Comparison of ENCODE assay signal across 31 cellular contexts in genomic region chr11:134116210-134116609, GRCh38.
"Had no signal": no experiment of that assay in that cellular context is flagged by ENCODE, and none has a peak within 500 bp of the region (broad histone marks: within the 10 kb centered on the region; RNA-seq: fewer than 3 reads in every experiment).

No MANE protein-coding gene starts in this region.

- H3K9ac ChIP-seq: neural progenitor cell, parathyroid adenoma had no signal

- H3K4me1 ChIP-seq: testis had no signal

- H2AFZ ChIP-seq: neural progenitor cell, parathyroid adenoma had no signal

- H3K27me3 ChIP-seq: neural progenitor cell, ovary, spleen, suprapubic skin, testis, tibial artery, transverse colon, uterus had no signal

- H3K27ac ChIP-seq: neural progenitor cell, ovary, parathyroid adenoma, psoas muscle, skin epidermis, spleen, suprapubic skin, testis, tibial artery, upper lobe of right lung had no signal

- H3K4me1 Mint-ChIP-seq: natural killer cell had no signal

- H3K4me3 Mint-ChIP-seq: natural killer cell; nephron; neural progenitor cell; stimulated activated memory B cell treated with anti-CD40 and anti-IgM and Interleukin-4, amounts not matched to agents 10 μg/mL and 1 μg/mL and 100 μg/mL, for 72 hours; stimulated activated naive CD8-positive, alpha-beta T cell treated with anti-CD3 and anti-CD28 coated beads, Interleukin-15, amount 100 ng/mL, for 72 hours; type B pancreatic cell had no signal

- DNase-seq: natural killer cell; occipital lobe; ovary; posterior cingulate gyrus; psoas muscle; right cardiac atrium; spleen; stimulated activated CD4-positive, alpha-beta T cell treated with anti-CD3 and anti-CD28 coated beads, Interleukin-12 subunit alpha, Interleukin-12 subunit beta, amount 100 ng/mL, for 4 hours; stimulated activated CD4-positive, alpha-beta T cell treated with anti-CD3 and anti-CD28 coated beads, Interleukin-1b, Interleukin-23, amount 100 ng/mL, for 48 hours; stimulated activated CD4-positive, alpha-beta T cell treated with anti-CD3 and anti-CD28 coated beads, Interleukin-4, amount 100 ng/mL, for 1 hour; stimulated activated CD4-positive, alpha-beta T cell treated with anti-CD3 and anti-CD28 coated beads, Interleukin-4, amount 100 ng/mL, for 4 hours; stimulated activated CD8-positive, alpha-beta memory T cell treated with anti-CD3 and anti-CD28 coated beads, Interleukin-4, amount 100 ng/mL, for 48 hours; stimulated activated naive CD4-positive, alpha-beta T cell; stimulated activated naive CD8-positive, alpha-beta T cell treated with anti-CD3 and anti-CD28 coated beads, Interleukin-15, amount 100 ng/mL, for 72 hours; stimulated activated naive CD8-positive, alpha-beta T cell treated with anti-CD3 and anti-CD28 coated beads, Interleukin-15, Interleukin-2, amounts not matched to agents 100 U/mL and 50 U/mL, for 24 hours; substantia nigra; testis; tibial artery; transverse colon; upper lobe of right lung; uterus had no signal

- H3K27me3 Mint-ChIP-seq: progenitor cell of endocrine pancreas; stimulated activated memory B cell treated with anti-CD40 and anti-IgM and Interleukin-4, amounts not matched to agents 10 μg/mL and 1 μg/mL and 100 μg/mL, for 72 hours had no signal

- H3K9me3 ChIP-seq: ovary, psoas muscle, suprapubic skin, testis, tibial artery, transverse colon, upper lobe of right lung, uterus had no signal

- H3K36me3 ChIP-seq: neural progenitor cell, ovary, suprapubic skin, tibial artery, transverse colon, upper lobe of right lung, uterus had no signal

- ATAC-seq: natural killer cell; psoas muscle; right cardiac atrium; sciatic nerve; stimulated activated memory B cell treated with anti-CD40 and anti-IgM and Interleukin-4, amounts not matched to agents 10 μg/mL and 1 μg/mL and 100 μg/mL, for 72 hours; stimulated activated naive CD8-positive, alpha-beta T cell treated with anti-CD3 and anti-CD28 coated beads, Interleukin-15, amount 100 ng/mL, for 72 hours; stimulated activated naive CD8-positive, alpha-beta T cell treated with anti-CD3 and anti-CD28 coated beads, Interleukin-15, Interleukin-2, amounts not matched to agents 100 U/mL and 50 U/mL, for 24 hours; upper lobe of right lung had no signal

- H3K9me3 Mint-ChIP-seq: natural killer cell; stimulated activated memory B cell treated with anti-CD40 and anti-IgM and Interleukin-4, amounts not matched to agents 10 μg/mL and 1 μg/mL and 100 μg/mL, for 72 hours; stimulated activated naive CD8-positive, alpha-beta T cell treated with anti-CD3 and anti-CD28 coated beads, Interleukin-15, amount 100 ng/mL, for 72 hours had no signal

- H3K36me3 Mint-ChIP-seq: natural killer cell had no signal

- H3K4me2 ChIP-seq: smooth muscle cell had no signal

- H3K27ac Mint-ChIP-seq: natural killer cell; nephron; neural progenitor cell; progenitor cell of endocrine pancreas; stimulated activated memory B cell treated with anti-CD40 and anti-IgM and Interleukin-4, amounts not matched to agents 10 μg/mL and 1 μg/mL and 100 μg/mL, for 72 hours; stimulated activated naive CD8-positive, alpha-beta T cell treated with anti-CD3 and anti-CD28 coated beads, Interleukin-15, amount 100 ng/mL, for 72 hours; type B pancreatic cell had no signal

- H3K4me3 ChIP-seq: neural progenitor cell, ovary, psoas muscle, skin epidermis, smooth muscle cell, spleen, suprapubic skin, testis, tibial artery, transverse colon, upper lobe of right lung, uterus had no signal
